8 cellular contexts compared by ENCODE assay signal in the genomic region with DNA sequence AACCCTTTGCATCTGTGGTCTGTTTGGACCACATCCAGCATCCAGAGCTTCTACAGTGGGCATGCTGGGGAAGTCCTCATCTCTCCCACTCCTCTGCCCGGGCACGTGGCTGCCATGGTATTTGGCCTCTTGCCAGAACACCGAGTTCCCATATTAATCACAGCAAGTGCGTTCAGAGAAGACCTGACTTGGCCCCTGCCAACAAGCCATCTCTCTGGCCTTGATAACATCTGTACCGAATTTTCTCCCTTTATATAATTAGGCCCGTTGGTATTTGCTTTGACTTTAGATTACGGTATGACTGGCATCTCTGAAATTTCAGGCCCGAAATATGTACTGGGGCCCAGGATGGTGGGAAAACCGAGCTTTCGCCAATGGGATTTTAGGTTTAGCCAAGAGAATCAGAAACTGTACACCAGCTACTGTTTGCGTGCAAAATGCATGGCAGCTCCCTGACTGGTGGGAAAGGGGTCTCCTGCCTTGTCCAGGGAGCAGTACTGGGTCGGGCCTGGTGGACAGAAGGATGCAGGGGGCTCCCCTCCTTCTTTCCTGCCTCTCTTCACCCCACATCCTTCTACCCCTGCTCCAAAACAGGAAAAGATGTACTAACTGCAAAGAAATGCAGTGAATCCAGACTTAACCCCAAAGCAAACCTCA.
DNase-seq lines count a peak whose midpoint lies in the region; ATAC-seq, FAIRE-seq and TF ChIP-seq lines count a peak whose summit lies in the region.

No MANE protein-coding gene starts in this region.

- H3K27ac ChIP-seq in right atrium auricular region (peak overlapping the region; percentile 82 to 88), upper lobe of left lung (peak overlapping the region; percentile 18 to 57 (median 44))

- H3K27me3 ChIP-seq in adipocyte (replicated peaks; ENCODE audit: control insufficient read depth, insufficient read depth, low read length) (no peaks in the 10 kb centered on the region), right atrium auricular region (no peaks in the 10 kb centered on the region), upper lobe of left lung (no peaks in the 10 kb centered on the region)

- TF ChIP-seq CTCF in right atrium auricular region (IDR thresholded peaks at IDR 0.05) (no peak), upper lobe of left lung (IDR thresholded peaks at IDR 0.05) (no peak)

- H3K36me3 Mint-ChIP-seq in activated naive CD4-positive, alpha-beta T cell treated with anti-CD3 and anti-CD28 coated beads, Interleukin-2, amount 50 U/mL, for 72 hours: peaks cover 48 to 74% of the 10 kb centered on the region in 2 donors

- H3K36me3 ChIP-seq in adipocyte (ENCODE audit: control insufficient read depth, insufficient read depth, low read length, severe bottlenecking) (no peaks in the 10 kb centered on the region), right atrium auricular region (peaks cover 11% of the 10 kb centered on the region), upper lobe of left lung (peaks cover 0 to 12% (median 5%) of the 10 kb centered on the region in 4 donors)

- peak overlapping the region in 1 of 2 donors; percentile 58 for H3K27ac Mint-ChIP-seq in activated naive CD4-positive, alpha-beta T cell treated with anti-CD3 and anti-CD28 coated beads, Interleukin-2, amount 50 U/mL, for 72 hours

- peak; percentile 53 for DNase-seq in activated naive CD4-positive, alpha-beta T cell treated with Interleukin-2 at 50 U/mL for 16 hours
- no peak for DNase-seq in activated naive CD4-positive, alpha-beta T cell treated with anti-CD3 and anti-CD28 coated beads, Interleukin-2, amount 50 U/mL, for 72 hours (ENCODE audit: low spot score in 2 of 2)
- DNase-seq in adipocyte (ENCODE audit: low read depth) (peak; percentile 85), right atrium auricular region (ENCODE audit: low spot score) (no peak), upper lobe of left lung (no peak), GM19239 (ENCODE audit: insufficient read length, low spot score) (no peak), iPS-NIHi7 (ENCODE audit: extremely low spot score) (no peak)

- WGBS in upper lobe of left lung, 2 donors: 50 to 58% methylated on average over 11 to 12 of the region's 12 CpGs

- peaks cover 13% of the 10 kb centered on the region for H3K4me1 ChIP-seq in adipocyte (ENCODE audit: control insufficient read depth, insufficient read depth, low read length)
- H3K4me1 ChIP-seq in right atrium auricular region: peaks cover 0 to 49% of the 10 kb centered on the region in 2 donors
- H3K4me1 ChIP-seq in upper lobe of left lung: peaks cover 14 to 33% (median 29%) of the 10 kb centered on the region in 4 donors

- ATAC-seq in activated naive CD4-positive, alpha-beta T cell treated with anti-CD3 and anti-CD28 coated beads, Interleukin-2, amount 50 U/mL, for 72 hours: no peak
- ATAC-seq in upper lobe of left lung (ENCODE audit: low FRiP score in 2 of 2) (no peak), GM19397 (IDR thresholded peaks at IDR 0.05; ENCODE audit: unreplicated experiment) (no peak)

- TF ChIP-seq POLR2A in upper lobe of left lung (IDR thresholded peaks at IDR 0.05): no peak

- peaks cover 0 to 14% of the 10 kb centered on the region in 2 donors for H3K9me3 Mint-ChIP-seq in activated naive CD4-positive, alpha-beta T cell treated with anti-CD3 and anti-CD28 coated beads, Interleukin-2, amount 50 U/mL, for 72 hours

- FAIRE-seq in GM19239 (lab: Jason Lieb, UNC): no peak

- H3K9ac ChIP-seq in adipocyte (ENCODE audit: low read length): peak overlapping the region; percentile 21

- H3K9me3 ChIP-seq in adipocyte (ENCODE audit: control insufficient read depth, low read length): no peaks in the 10 kb centered on the region
- no peaks in the 10 kb centered on the region for H3K9me3 ChIP-seq in right atrium auricular region
- H3K9me3 ChIP-seq in upper lobe of left lung: no peaks in the 10 kb centered on the region

- no peak overlapping the region for H3K4me3 ChIP-seq in adipocyte (ENCODE audit: low read length)
- no peak overlapping the region for H3K4me3 ChIP-seq in right atrium auricular region
- no peak overlapping the region for H3K4me3 ChIP-seq in upper lobe of left lung

- TF ChIP-seq EP300 in upper lobe of left lung (IDR thresholded peaks at IDR 0.05): no peak

Comparison
In these comparisons a context has a peak if more than half of its experiments do, and no peak if none do; other contexts are left out.
1. DNase-seq: peak in activated naive CD4-positive, alpha-beta T cell treated with Interleukin-2 at 50 U/mL for 16 hours (single experiment) and adipocyte (single experiment); none in activated naive CD4-positive, alpha-beta T cell treated with anti-CD3 and anti-CD28 coated beads, Interleukin-2, amount 50 U/mL, for 72 hours (0 of 2), right atrium auricular region (single experiment), upper lobe of left lung (0 of 2), GM19239 (single experiment) and iPS-NIHi7 (single experiment).